8 cellular contexts compared by ENCODE assay signal in genomic region chr2:223944166-223944703, GRCh38. TPM values are rescaled to one million over a fixed set of nuclear protein-coding genes. Genes with fewer than 3 reads are reported as not detected.
DNase-seq lines count a peak whose midpoint lies in the region; ATAC-seq and TF ChIP-seq lines count a peak whose summit lies in the region.

No MANE protein-coding gene starts in this region.

- TF ChIP-seq CTCF in H9 (conservative IDR thresholded peaks at IDR 0.05) (no peak), lower leg skin (IDR thresholded peaks at IDR 0.05) (no peak)

- H4K8ac ChIP-seq in H9 (replicated peaks; ENCODE audit: insufficient read length, low read depth, low read length): no peak overlapping the region

- peaks cover 21% of the 10 kb centered on the region; the same call in 1 of the 2 replicates for H3K79me2 ChIP-seq in H9 (ENCODE audit: insufficient read depth, low read length)

- H3K23me2 ChIP-seq in H9 (ENCODE audit: insufficient read length, low read depth, low read length, poor library complexity, severe bottlenecking): peaks cover 2% of the 10 kb centered on the region

- no peaks in the 10 kb centered on the region for H4K20me1 ChIP-seq in H9 (ENCODE audit: control insufficient read depth, insufficient read depth, insufficient read length)

- H3K4ac ChIP-seq in H9 (ENCODE audit: low read depth, low read length): no peak overlapping the region

- peak overlapping the region; percentile 81 to 92 (median 91) for H3K27ac Mint-ChIP-seq in CD4-positive, CD25-positive, alpha-beta regulatory T cell
- peak overlapping the region in 2 of 3 experiments; percentile 81 to 98; a peak in 4 of 7 replicates for H3K27ac Mint-ChIP-seq in H9
- H3K27ac Mint-ChIP-seq in T-helper 2 cell treated with Interferon-gamma antibody and Interleukin-4, amounts not matched to agents 5 μg/mL and 100 μg/mL, for 36 hours: peak overlapping the region; percentile 93

- peaks cover 7% of the 10 kb centered on the region for H3K79me1 ChIP-seq in H9 (ENCODE audit: insufficient read depth, low read depth, low read length, poor library complexity, severe bottlenecking)

- H3K27me3 Mint-ChIP-seq in CD4-positive, CD25-positive, alpha-beta regulatory T cell: peaks cover 5% of the 10 kb centered on the region
- peaks cover 2% of the 10 kb centered on the region for H3K27me3 Mint-ChIP-seq in H9 (ENCODE audit: low read depth)
- H3K27me3 Mint-ChIP-seq in T-helper 2 cell treated with Interferon-gamma antibody and Interleukin-4, amounts not matched to agents 5 μg/mL and 100 μg/mL, for 36 hours (ENCODE audit: low read depth): no peaks in the 10 kb centered on the region

- H3K9me3 Mint-ChIP-seq in CD4-positive, CD25-positive, alpha-beta regulatory T cell: peaks cover 0 to 3% (median 2%) of the 10 kb centered on the region in 7 donors
- H3K9me3 Mint-ChIP-seq in H9: no peaks in the 10 kb centered on the region; a peak in 1 of 5 replicates
- H3K9me3 Mint-ChIP-seq in T-helper 2 cell treated with Interferon-gamma antibody and Interleukin-4, amounts not matched to agents 5 μg/mL and 100 μg/mL, for 36 hours: peaks cover 12% of the 10 kb centered on the region

- H3K4me3 Mint-ChIP-seq in CD4-positive, CD25-positive, alpha-beta regulatory T cell: peak overlapping the region; percentile 91 to 95 (median 92)
- H3K4me3 Mint-ChIP-seq in H9: peak overlapping the region; percentile 97 to 99
- peak overlapping the region; percentile 93 for H3K4me3 Mint-ChIP-seq in T-helper 2 cell treated with Interferon-gamma antibody and Interleukin-4, amounts not matched to agents 5 μg/mL and 100 μg/mL, for 36 hours

- no peak overlapping the region for H2BK12ac ChIP-seq in H9 (ENCODE audit: insufficient read length, low read depth, low read length)

- ATAC-seq in CD4-positive, CD25-positive, alpha-beta regulatory T cell (ENCODE audit: low read depth in 2 of 2): no peak
- no peak for ATAC-seq in GM21528 (IDR thresholded peaks at IDR 0.05; ENCODE audit: low FRiP score, unreplicated experiment)
- no peak for ATAC-seq in GM19467 (IDR thresholded peaks at IDR 0.05; ENCODE audit: unreplicated experiment)

- H3K36me3 Mint-ChIP-seq in CD4-positive, CD25-positive, alpha-beta regulatory T cell: peaks cover 10% of the 10 kb centered on the region
- peaks cover 11 to 16% (median 13%) of the 10 kb centered on the region in 3 experiments for H3K36me3 Mint-ChIP-seq in H9 (ENCODE audit: insufficient read depth in 1 of 3, low read depth in 3 of 3)
- peaks cover 27% of the 10 kb centered on the region for H3K36me3 Mint-ChIP-seq in T-helper 2 cell treated with Interferon-gamma antibody and Interleukin-4, amounts not matched to agents 5 μg/mL and 100 μg/mL, for 36 hours (ENCODE audit: low read depth)

- no peaks in the 10 kb centered on the region for H3K9me3 ChIP-seq in CD4-positive, CD25-positive, alpha-beta regulatory T cell (ENCODE audit: control insufficient read depth in 2 of 2, low read length in 2 of 2)
- H3K9me3 ChIP-seq in H9 (ENCODE audit: control insufficient read depth, low read depth, low read length) (no peaks in the 10 kb centered on the region), duodenal mucosa (ENCODE audit: control insufficient read depth in 1 of 2, low read length in 2 of 2) (no peaks in the 10 kb centered on the region), subcutaneous abdominal adipose tissue (ENCODE audit: control insufficient read depth in 5 of 5, low read length in 5 of 5) (no peaks in the 10 kb centered on the region)

- no peak overlapping the region for H2BK5ac ChIP-seq in H9 (ENCODE audit: insufficient read length, low read length)

- H3K9ac ChIP-seq in H9 (ENCODE audit: extremely low read depth, insufficient read length, low read length) (peak overlapping the region; percentile 65), duodenal mucosa (ENCODE audit: low read depth in 1 of 2, low read length in 2 of 2) (peak overlapping the region; percentile 88 to 95), subcutaneous abdominal adipose tissue (ENCODE audit: low read length in 5 of 5) (peak overlapping the region; percentile 68 to 95 (median 88))

- H2AK5ac ChIP-seq in H9 (ENCODE audit: insufficient read length, low read length): no peak overlapping the region

- no peak overlapping the region for H2AFZ ChIP-seq in H9 (ENCODE audit: low read length)

- peak overlapping the region; percentile 8; the same call in 1 of the 2 replicates for H3K14ac ChIP-seq in H9 (ENCODE audit: insufficient read depth, low read length)

- no peak for TF ChIP-seq POLR2A in lower leg skin (IDR thresholded peaks at IDR 0.05)

- no peaks in the 10 kb centered on the region for H3K36me3 ChIP-seq in CD4-positive, CD25-positive, alpha-beta regulatory T cell (ENCODE audit: control insufficient read depth, insufficient read depth, low read length)
- H3K36me3 ChIP-seq in duodenal mucosa (ENCODE audit: control insufficient read depth in 1 of 2, insufficient read depth in 2 of 2, low read length in 2 of 2) (no peaks in the 10 kb centered on the region), subcutaneous abdominal adipose tissue (ENCODE audit: control insufficient read depth in 5 of 5, insufficient read depth in 5 of 5, low read length in 5 of 5) (no peaks in the 10 kb centered on the region)

- no peak overlapping the region for H3K56ac ChIP-seq in H9 (ENCODE audit: insufficient read length, low read depth, low read length)

- peaks cover 21 to 62% (median 45%) of the 10 kb centered on the region in 4 donors for H3K4me1 Mint-ChIP-seq in CD4-positive, CD25-positive, alpha-beta regulatory T cell
- peaks cover 37% of the 10 kb centered on the region in 2 experiments for H3K4me1 Mint-ChIP-seq in H9
- peaks cover 47% of the 10 kb centered on the region for H3K4me1 Mint-ChIP-seq in T-helper 2 cell treated with Interferon-gamma antibody and Interleukin-4, amounts not matched to agents 5 μg/mL and 100 μg/mL, for 36 hours (ENCODE audit: low read depth)

- H3K27me3 ChIP-seq in CD4-positive, CD25-positive, alpha-beta regulatory T cell (ENCODE audit: control insufficient read depth, insufficient read depth, low read length): no peaks in the 10 kb centered on the region
- H3K27me3 ChIP-seq in H9 (ENCODE audit: insufficient read depth, low read length): no peaks in the 10 kb centered on the region
- H3K27me3 ChIP-seq in duodenal mucosa (ENCODE audit: control insufficient read depth in 1 of 2, insufficient read depth in 2 of 2, low read length in 2 of 2): no peaks in the 10 kb centered on the region
- no peaks in the 10 kb centered on the region for H3K27me3 ChIP-seq in subcutaneous abdominal adipose tissue (ENCODE audit: control insufficient read depth in 5 of 5, insufficient read depth in 4 of 5, low read length in 5 of 5)

- DNase-seq in CD4-positive, CD25-positive, alpha-beta regulatory T cell: peak; percentile 23 to 41 (median 30)
- DNase-seq in H9 (peak; percentile 64), lower leg skin (ENCODE audit: low spot score in 2 of 2) (peak in 1 of 2 donors; percentile 89)
- DNase-seq in T-helper 2 cell treated with Interferon-gamma antibody and Interleukin-4, amounts not matched to agents 5 μg/mL and 100 μg/mL, for 36 hours (ENCODE audit: low spot score): no peak

- H2BK15ac ChIP-seq in H9 (ENCODE audit: low read depth, low read length): no peak overlapping the region

- no peak overlapping the region for H2BK20ac ChIP-seq in H9 (ENCODE audit: low read depth, low read length, poor library complexity, severe bottlenecking)

- H3K23ac ChIP-seq in H9 (ENCODE audit: insufficient read length, low read depth, low read length): no peak overlapping the region

- intact Hi-C loops in lower leg skin (cut with DNase I; ENCODE audit: low total_unique reads): no loop called here

- H3K4me1 ChIP-seq in CD4-positive, CD25-positive, alpha-beta regulatory T cell (ENCODE audit: control insufficient read depth, insufficient read depth, low read length, poor library complexity, severe bottlenecking): peaks cover 33% of the 10 kb centered on the region
- H3K4me1 ChIP-seq in H9 (ENCODE audit: insufficient read depth, low read length): peaks cover 12% of the 10 kb centered on the region
- H3K4me1 ChIP-seq in duodenal mucosa (ENCODE audit: control insufficient read depth in 1 of 2, insufficient read depth in 2 of 2, low read length in 2 of 2): peaks cover 14 to 19% of the 10 kb centered on the region in 2 donors
- peaks cover 10 to 34% (median 29%) of the 10 kb centered on the region in 5 donors for H3K4me1 ChIP-seq in subcutaneous abdominal adipose tissue (ENCODE audit: control insufficient read depth in 5 of 5, insufficient read depth in 5 of 5, low read length in 5 of 5)

- H3K4me3 ChIP-seq in CD4-positive, CD25-positive, alpha-beta regulatory T cell (ENCODE audit: low read depth, low read length): peak overlapping the region; percentile 65
- H3K4me3 ChIP-seq in duodenal mucosa (ENCODE audit: low read depth in 1 of 2, low read length in 2 of 2) (peak overlapping the region; percentile 94 to 96), lower leg skin (ENCODE audit: low read depth, poor library complexity, severe bottlenecking) (peak overlapping the region; percentile 93), subcutaneous abdominal adipose tissue (ENCODE audit: low read depth in 1 of 5, low read length in 5 of 5) (peak overlapping the region; percentile 64 to 96 (median 93))

- no peak overlapping the region for H3T11ph ChIP-seq in H9 (ENCODE audit: low read length)

- no peak overlapping the region for H3K18ac ChIP-seq in H9 (ENCODE audit: insufficient read length, low read depth, low read length)

- no peak overlapping the region for H2BK120ac ChIP-seq in H9 (ENCODE audit: low read depth, low read length, poor library complexity, severe bottlenecking)

- no peak overlapping the region for H4K5ac ChIP-seq in H9 (ENCODE audit: insufficient read length, low read depth, low read length)

- no peak overlapping the region for H4K91ac ChIP-seq in H9 (ENCODE audit: insufficient read length, low read depth, low read length)

- peak overlapping the region; percentile 60 for H3K4me2 ChIP-seq in H9 (ENCODE audit: insufficient read depth, insufficient read length, low read length)

- no CpG with 5 or more reads among the region's 46 CpGs for WGBS in H9 (ENCODE audit: extremely low coverage, insufficient read length, low lambda C conversion rate)
- 0% methylated on average over 40 to 45 of the region's 46 CpGs for WGBS in lower leg skin, 2 donors

- peak overlapping the region; percentile 55 for H3K27ac ChIP-seq in CD4-positive, CD25-positive, alpha-beta regulatory T cell (ENCODE audit: insufficient read depth, low read length, poor library complexity, severe bottlenecking)
- H3K27ac ChIP-seq in H9 (ENCODE audit: insufficient read length, low read depth, low read length) (no peak overlapping the region), duodenal mucosa (ENCODE audit: low read depth, low read length) (peak overlapping the region; percentile 87), subcutaneous abdominal adipose tissue (ENCODE audit: low read depth, low read length) (peak overlapping the region; percentile 93)

RNA-seq across cellular contexts. Expression of gene WDFY1, which starts 0.9 kb away (rescaled TPM):
- total RNA-seq in CD4-positive, CD25-positive, alpha-beta regulatory T cell: 67.1 TPM
- 10 to 100 TPM; 24.9 to 37.7 (median 26.0) TPM for polyA plus RNA-seq in CD4-positive, CD25-positive, alpha-beta regulatory T cell
- total RNA-seq in H9 (2021) (54.1 and 55.7 TPM in 2 replicates), lower leg skin (10 to 100 TPM; 28.1 to 38.4 (median 31.8) TPM)

RNA-seq across cellular contexts. Expression of gene MRPL44, which starts 13.0 kb away (rescaled TPM):
- 27.4 TPM for total RNA-seq in CD4-positive, CD25-positive, alpha-beta regulatory T cell
- 10 to 100 TPM; 36.6 to 46.5 (median 41.8) TPM for polyA plus RNA-seq in CD4-positive, CD25-positive, alpha-beta regulatory T cell
- total RNA-seq in H9 (2021) (46.1 and 47.8 TPM in 2 replicates), lower leg skin (10 to 100 TPM; 19.6 to 27.5 (median 21.5) TPM)
